In genomic region chr4:26601204-26601603, GRCh38 we compare ENCODE assay signal across 34 cellular contexts.
"Had no signal": no experiment of that assay in that cellular context is flagged by ENCODE, and none has a peak within 500 bp of the region (broad histone marks: within the 10 kb centered on the region; RNA-seq: fewer than 3 reads in every experiment).

No MANE protein-coding gene starts in this region.

- H3K27me3 ChIP-seq: MG63 had no signal

- H3K9me3 ChIP-seq: MG63 had no signal

- H3K36me3 ChIP-seq: MG63 had no signal

- H3K4me3 ChIP-seq: MG63 had no signal

- DNase-seq: Karpas-422, MG63, MM.1S, MV-4-11, NCI-H1048, NCI-H1092, NCI-H1092 treated with DMSO at 0.1 percent for 48 hours, NCI-H1105, NCI-H1105 treated with DMSO at 0.1 percent for 48 hours, NCI-H1417, NCI-H1417 treated with DMSO at 0.1 percent for 48 hours, NCI-H1436, NCI-H1436 treated with DMSO at 0.1 percent for 48 hours, NCI-H146, NCI-H1694, NCI-H1694 treated with DMSO at 0.1 percent for 48 hours, NCI-H187, NCI-H187 treated with DMSO at 0.1 percent for 48 hours, NCI-H1930, NCI-H2029, NCI-H2029 treated with DMSO at 0.1 percent for 48 hours, NCI-H2081, NCI-H2081 treated with DMSO at 0.1 percent for 48 hours, NCI-H2107, NCI-H2171, NCI-H2171 treated with DMSO at 0.1 percent for 48 hours, NCI-H2227 treated with DMSO at 0.1 percent for 48 hours, NCI-H226, NCI-H345, NCI-H446, NCI-H446 treated with DMSO at 0.1 percent for 48 hours, NCI-H510A, NCI-H510A treated with DMSO at 0.1 percent for 48 hours, NCI-H524 had no signal
